Comparison of ENCODE assay signal across 1 cellular context in the genomic region with DNA sequence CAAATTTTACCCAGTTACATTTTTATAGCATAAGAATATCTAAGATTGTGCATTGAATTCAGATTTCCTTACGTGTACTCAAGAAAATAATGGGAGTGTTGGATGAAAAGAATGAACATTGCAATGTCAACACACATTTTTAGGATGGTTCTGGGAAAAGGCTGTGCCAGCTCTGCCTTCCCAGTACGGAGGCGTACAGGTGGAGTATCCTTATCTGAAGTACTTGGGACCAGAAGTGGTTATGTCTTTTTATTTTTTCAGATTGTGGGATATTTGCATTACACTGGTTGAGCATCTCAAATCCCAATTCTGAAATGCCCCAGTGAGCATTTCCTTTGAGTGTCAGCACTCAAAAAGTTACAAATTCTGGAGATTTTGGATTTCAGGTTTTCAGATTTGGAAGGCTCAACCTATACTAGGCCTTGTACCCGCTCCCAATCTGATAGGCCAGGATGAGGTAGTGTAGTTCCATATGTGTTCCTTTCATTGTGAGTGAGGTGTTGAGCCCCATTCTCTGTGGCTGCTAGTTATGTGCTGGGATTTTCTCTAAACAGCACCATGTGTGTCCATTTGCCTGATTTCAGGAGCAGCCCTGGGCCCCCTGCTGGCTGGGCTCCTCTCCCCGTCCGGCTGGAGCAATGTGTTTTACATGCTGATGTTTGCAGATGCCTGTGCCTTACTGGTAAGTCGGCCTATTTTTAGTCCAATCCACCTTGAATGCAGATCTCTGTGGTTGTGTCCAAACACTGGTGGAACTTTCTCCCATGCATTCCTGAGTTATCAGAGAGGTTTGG.
TF ChIP-seq lines count a peak whose summit lies in the region.

No MANE protein-coding gene starts in this region.

TF ChIP-seq in HepG2, 621 proteins besides CTCF, POLR2A, EP300 and RAD21 (continued from another document):
- TF ChIP-seq, protein P1, sequence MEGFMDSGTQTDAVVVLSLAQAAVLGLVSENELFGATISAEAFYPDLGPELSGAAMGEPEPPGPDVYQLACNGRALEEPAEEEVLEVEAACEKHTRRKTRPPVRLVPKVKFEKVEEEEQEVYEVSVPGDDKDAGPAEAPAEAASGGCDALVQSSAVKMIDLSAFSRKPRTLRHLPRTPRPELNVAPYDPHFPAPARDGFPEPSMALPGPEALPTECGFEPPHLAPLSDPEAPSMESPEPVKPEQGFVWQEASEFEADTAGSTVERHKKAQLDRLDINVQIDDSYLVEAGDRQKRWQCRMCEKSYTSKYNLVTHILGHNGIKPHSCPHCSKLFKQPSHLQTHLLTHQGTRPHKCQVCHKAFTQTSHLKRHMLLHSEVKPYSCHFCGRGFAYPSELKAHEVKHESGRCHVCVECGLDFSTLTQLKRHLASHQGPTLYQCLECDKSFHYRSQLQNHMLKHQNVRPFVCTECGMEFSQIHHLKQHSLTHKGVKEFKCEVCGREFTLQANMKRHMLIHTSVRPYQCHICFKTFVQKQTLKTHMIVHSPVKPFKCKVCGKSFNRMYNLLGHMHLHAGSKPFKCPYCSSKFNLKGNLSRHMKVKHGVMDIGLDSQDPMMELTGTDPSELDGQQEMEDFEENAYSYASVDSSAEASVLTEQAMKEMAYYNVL (CRISPR knock-in tag; IDR thresholded peaks at IDR 0.05; ENCODE audit: borderline replicate concordance) = no peak
- TF ChIP-seq, protein P2, sequence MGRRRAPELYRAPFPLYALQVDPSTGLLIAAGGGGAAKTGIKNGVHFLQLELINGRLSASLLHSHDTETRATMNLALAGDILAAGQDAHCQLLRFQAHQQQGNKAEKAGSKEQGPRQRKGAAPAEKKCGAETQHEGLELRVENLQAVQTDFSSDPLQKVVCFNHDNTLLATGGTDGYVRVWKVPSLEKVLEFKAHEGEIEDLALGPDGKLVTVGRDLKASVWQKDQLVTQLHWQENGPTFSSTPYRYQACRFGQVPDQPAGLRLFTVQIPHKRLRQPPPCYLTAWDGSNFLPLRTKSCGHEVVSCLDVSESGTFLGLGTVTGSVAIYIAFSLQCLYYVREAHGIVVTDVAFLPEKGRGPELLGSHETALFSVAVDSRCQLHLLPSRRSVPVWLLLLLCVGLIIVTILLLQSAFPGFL (CRISPR knock-in tag; IDR thresholded peaks at IDR 0.05) = no peak
- no peak for TF ChIP-seq SOX6 (IDR thresholded peaks at IDR 0.05)
- TF ChIP-seq SOX6 (CRISPR knock-in tag; IDR thresholded peaks at IDR 0.05) = 0 out of 2 replicates have a peak, but pooled peaks have one; percentile 20
- no peak for TF ChIP-seq ZNF367 (CRISPR knock-in tag; IDR thresholded peaks at IDR 0.05; ENCODE audit: borderline replicate concordance)
- TF ChIP-seq ZFP1 (CRISPR knock-in tag; IDR thresholded peaks at IDR 0.05) = no peak
- TF ChIP-seq ZNF768 (CRISPR knock-in tag; IDR thresholded peaks at IDR 0.05) = no peak
- no peak for TF ChIP-seq SNAPC2 (CRISPR knock-in tag; IDR thresholded peaks at IDR 0.05)
